In genomic region chr4:184807797-184808718, GRCh38 we compare ENCODE assay signal across 8 cellular contexts. TPM values are rescaled to one million over a fixed set of nuclear protein-coding genes. Genes with fewer than 3 reads are reported as not detected.
A peak's percentile ranks its signal among the peaks of the same experiment; 100 is the strongest.
DNase-seq lines count a peak whose midpoint lies in the region; ATAC-seq and TF ChIP-seq lines count a peak whose summit lies in the region.

No MANE protein-coding gene starts in this region.

- H3K27ac ChIP-seq in endodermal cell (ENCODE audit: low read depth, low read length): no peak overlapping the region
- no peak overlapping the region for H3K27ac ChIP-seq in OCI-LY7 (ENCODE audit: low read depth, low read length, poor library complexity, severe bottlenecking)

- H3K9ac ChIP-seq in endodermal cell (ENCODE audit: extremely low read depth, low read length, poor library complexity, severe bottlenecking): no peak overlapping the region

- H2AFZ ChIP-seq in OCI-LY7 (ENCODE audit: low read length): no peak overlapping the region

- no peaks in the 10 kb centered on the region for H3K9me2 ChIP-seq in OCI-LY7 (ENCODE audit: insufficient read depth, low read length)

- no peaks in the 10 kb centered on the region for H3K27me3 Mint-ChIP-seq in endodermal cell (ENCODE audit: insufficient read depth)
- peaks cover 10% of the 10 kb centered on the region for H3K27me3 Mint-ChIP-seq in neural crest cell (ENCODE audit: low read depth)

- no peaks in the 10 kb centered on the region for H3K36me3 ChIP-seq in endodermal cell (ENCODE audit: control insufficient read depth, insufficient read depth, low read length)
- H3K36me3 ChIP-seq in OCI-LY7 (ENCODE audit: insufficient read depth, low read length): no peaks in the 10 kb centered on the region

- peaks cover 25% of the 10 kb centered on the region for H3K4me1 ChIP-seq in endodermal cell (ENCODE audit: control insufficient read depth, insufficient read depth, low read length)
- H3K4me1 ChIP-seq in OCI-LY7 (ENCODE audit: insufficient read depth, low read length, poor library complexity, severe bottlenecking): peaks cover 25% of the 10 kb centered on the region

- intact Hi-C loops in OCI-LY7 (cut with micrococcal nuclease; ENCODE audit: unreplicated experiment): no loop called here

- BruUV-seq in OCI-LY7 (replicated peaks; lab: Mats Ljungman, UMichigan): no TSS peak

- no peaks in the 10 kb centered on the region for H3K9me3 Mint-ChIP-seq in endodermal cell
- H3K9me3 Mint-ChIP-seq in neural crest cell: no peaks in the 10 kb centered on the region

- H3K4me1 Mint-ChIP-seq in endodermal cell: peaks cover 19% of the 10 kb centered on the region
- peaks cover 35% of the 10 kb centered on the region for H3K4me1 Mint-ChIP-seq in neural crest cell

- H3K9me3 ChIP-seq in endodermal cell (ENCODE audit: control insufficient read depth, low read length) (no peaks in the 10 kb centered on the region), OCI-LY7 (ENCODE audit: low read length) (no peaks in the 10 kb centered on the region)

- POLR2A ChIA-PET in OCI-LY7 (lab: Charles Lee): interaction anchor here (0.5 kb wide), 1 partner anchor 86 kb away, joined by 5 read pairs; no protein-coding TSS in a partner anchor

- no peak overlapping the region for H3K4me3 ChIP-seq in endodermal cell (ENCODE audit: low read length)
- no peak overlapping the region for H3K4me3 ChIP-seq in OCI-LY7 (ENCODE audit: low read depth, low read length, poor library complexity, severe bottlenecking)

- no peak overlapping the region for H3K4me2 ChIP-seq in OCI-LY7 (ENCODE audit: low read length)

- H3K79me2 ChIP-seq in OCI-LY7 (ENCODE audit: insufficient read depth, low read depth, low read length): peaks cover 58% of the 10 kb centered on the region

- DNase-seq in DMS153 treated with DMSO at 0.1 percent for 48 hours (lab: John Stamatoyannopoulos, UW; ENCODE audit: unreplicated experiment) (peak; percentile 60), NCI-H2227 (lab: John Stamatoyannopoulos, UW; ENCODE audit: unreplicated experiment) (peak; percentile 61), endodermal cell (peak; percentile 83), neural crest cell (ENCODE audit: low read depth, low spot score) (peak; percentile 56), OCI-LY7 (ENCODE audit: low spot score) (no peak)
- no peak for DNase-seq in stimulated activated CD8-positive, alpha-beta memory T cell treated with anti-CD3 and anti-CD28 coated beads, Interleukin-4, amount 100 ng/mL, for 48 hours

- H3K27me3 ChIP-seq in endodermal cell (ENCODE audit: control insufficient read depth, insufficient read depth, low read length, poor library complexity, severe bottlenecking): no peaks in the 10 kb centered on the region

- H4K20me1 ChIP-seq in OCI-LY7 (ENCODE audit: insufficient read depth, low read length): peaks cover 12% of the 10 kb centered on the region; the same call in 1 of the 2 replicates

- H3K27ac Mint-ChIP-seq in endodermal cell (no peak overlapping the region), neural crest cell (ENCODE audit: unreplicated experiment) (no peak overlapping the region)

- WGBS in endodermal cell (ENCODE audit: insufficient coverage in 1 of 2, insufficient read length in 1 of 2), 2 experiments: 28 to 39% methylated on average over 4 to 9 of the region's 9 CpGs

- no peak overlapping the region for H3K4me3 Mint-ChIP-seq in endodermal cell
- H3K4me3 Mint-ChIP-seq in neural crest cell: no peak overlapping the region

- CTCF ChIA-PET in OCI-LY7 (lab: Charles Lee; ENCODE audit: unreplicated experiment): no interaction called here

- peak; percentile 22 for TF ChIP-seq CTCF in endodermal cell (conservative IDR thresholded peaks at IDR 0.05)
- no peak for TF ChIP-seq CTCF in neural crest cell (conservative IDR thresholded peaks at IDR 0.05)
- no peak for TF ChIP-seq CTCF in OCI-LY7 (conservative IDR thresholded peaks at IDR 0.05; ENCODE audit: low read length)

- ATAC-seq in activated CD4-positive, CD25-positive, alpha-beta regulatory T cell treated with anti-CD3 and anti-CD28 coated beads, Interleukin-2, amount 50 U/mL, for 24 hours: no peak
- ATAC-seq in HG03442 (IDR thresholded peaks at IDR 0.05; ENCODE audit: unreplicated experiment): no peak

- H3K36me3 Mint-ChIP-seq in endodermal cell (ENCODE audit: low read depth): no peaks in the 10 kb centered on the region
- no peaks in the 10 kb centered on the region for H3K36me3 Mint-ChIP-seq in neural crest cell (ENCODE audit: low read depth)

RNA-seq across cellular contexts. Expression of gene ACSL1, which starts 17.7 kb away (rescaled TPM):
- total RNA-seq in endodermal cell: 1 to 10 TPM; 3.8 to 5.2 TPM
- polyA plus RNA-seq in endodermal cell (2013, experiment 1 of 2): 14.2 TPM
- 16.0 TPM for polyA plus RNA-seq in endodermal cell (2013, experiment 2 of 2)
- total RNA-seq in neural crest cell: 10.4 and 10.6 TPM in 2 replicates
- total RNA-seq in OCI-LY7 (2014; rRNA removed; shearing (Covaris generic)): 20.8 and 24.3 TPM in 2 replicates
- 32.0 and 32.9 TPM in 2 replicates for total RNA-seq in OCI-LY7 (2022)

Comparison
In these comparisons a context has a peak if more than half of its experiments do, and no peak if none do; other contexts are left out.
1. DNase-seq: peak in DMS153 treated with DMSO at 0.1 percent for 48 hours (single experiment), NCI-H2227 (single experiment), endodermal cell (single experiment) and neural crest cell (single experiment); none in stimulated activated CD8-positive, alpha-beta memory T cell treated with anti-CD3 and anti-CD28 coated beads, Interleukin-4, amount 100 ng/mL, for 48 hours (single experiment) and OCI-LY7 (single experiment).